In the genomic region with DNA sequence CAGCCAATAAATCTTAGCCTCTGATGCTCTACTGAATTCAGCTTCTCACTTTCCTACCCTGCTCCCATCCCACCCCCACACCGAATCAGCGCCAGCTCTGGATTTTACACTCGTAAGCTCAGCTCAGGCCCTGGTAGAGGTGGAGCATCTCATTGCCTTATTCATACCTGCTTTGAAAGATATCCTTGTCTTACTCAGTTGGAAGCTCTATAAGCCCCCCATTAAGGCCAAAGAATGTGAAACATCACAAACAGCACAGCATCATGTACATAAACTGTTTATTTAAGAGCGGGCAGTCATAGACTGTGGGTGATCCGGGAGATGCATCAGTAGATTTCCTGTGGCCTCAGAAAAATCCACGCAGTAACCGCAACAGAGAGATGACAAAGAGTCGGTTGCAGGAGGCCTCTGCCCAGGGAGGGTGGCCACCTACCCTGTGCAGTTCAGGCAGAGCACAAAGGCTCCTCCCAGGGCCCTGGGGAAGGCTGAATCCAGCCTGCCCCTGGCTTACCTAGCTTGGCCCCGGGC, we compare ENCODE assay signal across 8 cellular contexts. TPM values are rescaled to one million over a fixed set of nuclear protein-coding genes. Genes with fewer than 3 reads are reported as not detected.
DNase-seq lines count a peak whose midpoint lies in the region; ATAC-seq and TF ChIP-seq lines count a peak whose summit lies in the region.
"Had no signal": no experiment of that assay in that cellular context is flagged by ENCODE, and none has a peak within 500 bp of the region (broad histone marks: within the 10 kb centered on the region; RNA-seq: fewer than 3 reads in every experiment).

No MANE protein-coding gene starts in this region.

- H3K4me2 ChIP-seq in PC-3 (ENCODE audit: low read length): no peak overlapping the region

- CTCF ChIA-PET in PC-3 (lab: Charles Lee): interaction anchor here (0.6 to 1.0 kb wide), 2 partner anchors 100 to 149 kb away, joined by 3 to 4 read pairs; no protein-coding TSS in a partner anchor

- H3K27me3 ChIP-seq in PC-3 (ENCODE audit: low read length): no peaks in the 10 kb centered on the region
- no peaks in the 10 kb centered on the region for H3K27me3 ChIP-seq in rectal smooth muscle tissue (ENCODE audit: control insufficient read depth, insufficient read depth, low read length)

- no TSS peak for BruUV-seq in PC-3 (replicated peaks; lab: Mats Ljungman, UMichigan)

- no peaks in the 10 kb centered on the region for H3K36me3 ChIP-seq in PC-3 (ENCODE audit: low read depth, low read length)
- H3K36me3 ChIP-seq in rectal smooth muscle tissue (ENCODE audit: control insufficient read depth, insufficient read depth, low read length): no peaks in the 10 kb centered on the region

- H3K79me2 ChIP-seq in PC-3 (ENCODE audit: low read length): no peaks in the 10 kb centered on the region

- no peaks in the 10 kb centered on the region for H3K9me2 ChIP-seq in PC-3 (replicated peaks; ENCODE audit: low read length)

- ATAC-seq in PC-3 (peak; percentile 26), HG02870 (IDR thresholded peaks at IDR 0.05; ENCODE audit: unreplicated experiment) (no peak)

- H3K4me3 ChIP-seq in PC-3 (ENCODE audit: low read length) (no peak overlapping the region), cardiac fibroblast (replicated peaks in 1 of 2; ENCODE audit: low read depth in 2 of 2, low read length in 2 of 2) (no peak overlapping the region), rectal smooth muscle tissue (ENCODE audit: low read length) (no peak overlapping the region)

- no peaks in the 10 kb centered on the region for H4K20me1 ChIP-seq in PC-3 (ENCODE audit: low read length)

- peaks cover 30% of the 10 kb centered on the region for H3K4me1 ChIP-seq in PC-3 (ENCODE audit: insufficient read depth, low read length)
- H3K4me1 ChIP-seq in rectal smooth muscle tissue (ENCODE audit: control insufficient read depth, insufficient read depth, low read length): peaks cover 16% of the 10 kb centered on the region

- no peaks in the 10 kb centered on the region for H3F3A ChIP-seq in PC-3 (ENCODE audit: low read length, unreplicated experiment)

- DNase-seq in DMS53 treated with DMSO at 0.1 percent for 48 hours (lab: John Stamatoyannopoulos, UW; ENCODE audit: unreplicated experiment): peak; percentile 28
- peak; percentile 30 for DNase-seq in PC-3
- DNase-seq in cardiac fibroblast (ENCODE audit: low read depth in 2 of 2): peak; percentile 38 to 85
- no peak for DNase-seq in DMS 273 (lab: John Stamatoyannopoulos, UW; ENCODE audit: unreplicated experiment)
- DNase-seq in middle frontal gyrus (ENCODE audit: extremely low spot score, low spot score): no peak
- DNase-seq: Kasumi-1 had no signal

- TF ChIP-seq CTCF in PC-3 (conservative IDR thresholded peaks at IDR 0.05; ENCODE audit: low read depth, low read length) (no peak), cardiac fibroblast (IDR thresholded peaks at IDR 0.05; ENCODE audit: low read depth, low read length) (no peak)

- H3K27ac ChIP-seq in PC-3 (ENCODE audit: low read length) (peak overlapping the region; percentile 33), rectal smooth muscle tissue (ENCODE audit: low read depth, low read length) (peak overlapping the region; percentile 82)

- H3K9ac ChIP-seq in PC-3 (ENCODE audit: low read length) (no peak overlapping the region), rectal smooth muscle tissue (ENCODE audit: low read length) (no peak overlapping the region)

- intact Hi-C loops in PC-3 (cut with micrococcal nuclease): no loop called here

- no peaks in the 10 kb centered on the region for H3K9me3 ChIP-seq in PC-3 (ENCODE audit: low read length)

- H2AFZ ChIP-seq in PC-3 (ENCODE audit: low read length): no peak overlapping the region

- POLR2A ChIA-PET in PC-3 (lab: Charles Lee; ENCODE audit: unreplicated experiment): no interaction called here

RNA-seq across cellular contexts. Expression of gene ETS2, which starts 36.4 kb away (rescaled TPM):
- total RNA-seq in PC-3 (2014; rRNA removed): 127 and 146 TPM in 2 replicates

Comparison
In these comparisons a context has a peak if more than half of its experiments do, and no peak if none do; other contexts are left out.
1. DNase-seq: peak in DMS53 treated with DMSO at 0.1 percent for 48 hours (single experiment), PC-3 (single experiment) and cardiac fibroblast (2 of 2); none in DMS 273 (single experiment) and middle frontal gyrus (single experiment).